1 cellular context compared by ENCODE assay signal in genomic region chr4:5368426-5368825, GRCh38.
TF ChIP-seq lines count a peak whose summit lies in the region.

No MANE protein-coding gene starts in this region.

TF ChIP-seq in IMR-90, 13 proteins besides CTCF, POLR2A, EP300 and RAD21 (continued from another document):
- TF ChIP-seq, protein P1, sequence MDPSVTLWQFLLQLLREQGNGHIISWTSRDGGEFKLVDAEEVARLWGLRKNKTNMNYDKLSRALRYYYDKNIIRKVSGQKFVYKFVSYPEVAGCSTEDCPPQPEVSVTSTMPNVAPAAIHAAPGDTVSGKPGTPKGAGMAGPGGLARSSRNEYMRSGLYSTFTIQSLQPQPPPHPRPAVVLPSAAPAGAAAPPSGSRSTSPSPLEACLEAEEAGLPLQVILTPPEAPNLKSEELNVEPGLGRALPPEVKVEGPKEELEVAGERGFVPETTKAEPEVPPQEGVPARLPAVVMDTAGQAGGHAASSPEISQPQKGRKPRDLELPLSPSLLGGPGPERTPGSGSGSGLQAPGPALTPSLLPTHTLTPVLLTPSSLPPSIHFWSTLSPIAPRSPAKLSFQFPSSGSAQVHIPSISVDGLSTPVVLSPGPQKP (IDR thresholded peaks at IDR 0.05; ENCODE audit: borderline replicate concordance, low read depth, low read length): no peak
- TF ChIP-seq NFE2L2 (IDR thresholded peaks at IDR 0.05; ENCODE audit: low read depth, low read length) (no peak), BHLHE40 (IDR thresholded peaks at IDR 0.05; ENCODE audit: low read depth, low read length) (no peak), FOS (IDR thresholded peaks at IDR 0.05; ENCODE audit: low read depth, low read length) (no peak), MXI1 (IDR thresholded peaks at IDR 0.05; ENCODE audit: borderline replicate concordance, low read depth, low read length) (no peak), MAFK (IDR thresholded peaks at IDR 0.05; ENCODE audit: low read depth, low read length) (no peak)
